37 cellular contexts compared by ENCODE assay signal in genomic region chr16:47084198-47084597, GRCh38. TPM values are rescaled to one million over a fixed set of nuclear protein-coding genes. Genes with fewer than 3 reads are reported as not detected.
DNase-seq lines count a peak whose midpoint lies in the region; ATAC-seq, FAIRE-seq and TF ChIP-seq lines count a peak whose summit lies in the region.
"Had no signal": no experiment of that assay in that cellular context is flagged by ENCODE, and none has a peak within 500 bp of the region (broad histone marks: within the 10 kb centered on the region; RNA-seq: fewer than 3 reads in every experiment).

No MANE protein-coding gene starts in this region.

- no peaks in the 10 kb centered on the region for H3K9me3 Mint-ChIP-seq in neural progenitor cell
- H3K9me3 Mint-ChIP-seq: CD4-positive, alpha-beta memory T cell; CD4-positive, alpha-beta T cell; CD4-positive, CD25-positive, alpha-beta regulatory T cell; CD8-positive, alpha-beta memory T cell; CD8-positive, alpha-beta T cell had no signal

- TF ChIP-seq POLR2A in GM12892 (IDR thresholded peaks at IDR 0.05; ENCODE audit: low read depth, low read length): no peak

- no peaks in the 10 kb centered on the region for H3K27me3 Mint-ChIP-seq in neural progenitor cell (ENCODE audit: insufficient read depth, low read depth)
- H3K27me3 Mint-ChIP-seq: B cell; CD4-positive, alpha-beta memory T cell; CD4-positive, alpha-beta T cell; CD4-positive, CD25-positive, alpha-beta regulatory T cell; CD8-positive, alpha-beta memory T cell had no signal

- no peaks in the 10 kb centered on the region for H3K79me2 ChIP-seq in neural progenitor cell (ENCODE audit: low read depth)

- no peak overlapping the region for H2AFZ ChIP-seq in neural progenitor cell (replicated peaks)

- H4K20me1 ChIP-seq in neural progenitor cell (ENCODE audit: low read depth): no peaks in the 10 kb centered on the region
- H4K20me1 ChIP-seq: BLaER1; BLaER1 treated with 17β-estradiol and CSF1 and Interleukin-3, amounts not matched to agents 10 nM and 100 nM had no signal

- H3K36me3 ChIP-seq in HEK293 (ENCODE audit: control insufficient read depth in 2 of 2, insufficient read depth in 1 of 2, low read length in 2 of 2): peaks cover 3 to 36% of the 10 kb centered on the region in 2 experiments; a peak in 1 of 3 replicates
- H3K36me3 ChIP-seq in neural progenitor cell: no peaks in the 10 kb centered on the region
- H3K36me3 ChIP-seq: BE2C had no signal

- no peak overlapping the region for H3K9ac ChIP-seq in neural progenitor cell
- H3K9ac ChIP-seq: BLaER1; BLaER1 treated with 17β-estradiol and CSF1 and Interleukin-3, amounts not matched to agents 10 nM and 100 nM had no signal

- H3K9me3 ChIP-seq in HEK293 (ENCODE audit: control insufficient read depth, insufficient read depth, low read depth, low read length): no peaks in the 10 kb centered on the region
- no peaks in the 10 kb centered on the region for H3K9me3 ChIP-seq in neural progenitor cell (ENCODE audit: low read depth)
- H3K9me3 ChIP-seq: A549; BE2C; BLaER1; BLaER1 treated with 17β-estradiol and CSF1 and Interleukin-3, amounts not matched to agents 10 nM and 100 nM; Caco-2 had no signal

- H3K4me1 ChIP-seq in HEK293 (ENCODE audit: control insufficient read depth, insufficient read depth, low read length) (no peaks in the 10 kb centered on the region), neural progenitor cell (peaks cover 7% of the 10 kb centered on the region)
- H3K4me1 ChIP-seq: A549; BE2C; BLaER1; BLaER1 treated with 17β-estradiol and CSF1 and Interleukin-3, amounts not matched to agents 10 nM and 100 nM; Caco-2 had no signal

- ATAC-seq in sciatic nerve: no peak
- ATAC-seq: A549; CD8-positive, alpha-beta T cell had no signal

- POLR2A ChIA-PET in HEK293 (lab: Yijun Ruan, JAX): no interaction called here

- no peak overlapping the region for H3K4me2 ChIP-seq in neural progenitor cell
- H3K4me2 ChIP-seq: A549; BLaER1; BLaER1 treated with 17β-estradiol and CSF1 and Interleukin-3, amounts not matched to agents 10 nM and 100 nM had no signal

- DNase-seq in GM12892 (ENCODE audit: insufficient read length) (no peak), neural progenitor cell (ENCODE audit: low spot score) (no peak), putamen (ENCODE audit: low spot score) (peak; percentile 9), sciatic nerve (ENCODE audit: low spot score) (no peak), A172 (ENCODE audit: low spot score) (no peak), GM10266 (ENCODE audit: extremely low spot score) (no peak), NCI-H146 treated with DMSO at 0.1 percent for 48 hours (lab: John Stamatoyannopoulos, UW; ENCODE audit: unreplicated experiment) (no peak)
- DNase-seq: 8988T; ACHN; AML-193; BE2C; C1 segment of cervical spinal cord; Caco-2; Calu3; CD4-positive, alpha-beta memory T cell; CD4-positive, alpha-beta T cell; CD4-positive, CD25-positive, alpha-beta regulatory T cell; CD8-positive, alpha-beta memory T cell; CD8-positive, alpha-beta T cell; COR-L47; DMS 273 treated with DMSO at 0.1 percent for 48 hours; DMS153; DMS53; DMS79; DMS79 treated with DMSO at 0.1 percent for 48 hours; DND-41; EL had no signal

- TF ChIP-seq CTCF in HEK293 (tag by site-specific recombination; IDR thresholded peaks at IDR 0.05) (no peak), neural progenitor cell (IDR thresholded peaks at IDR 0.05) (no peak), GM10266 (IDR thresholded peaks at IDR 0.05; ENCODE audit: control insufficient read depth, insufficient read depth, low read depth, missing control alignments) (no peak)

- CTCF ChIA-PET in HEK293 (lab: Yijun Ruan, JAX): no interaction called here

- no peak overlapping the region for H3K4me3 Mint-ChIP-seq in neural progenitor cell
- H3K4me3 Mint-ChIP-seq: B cell; CD14-positive monocyte; CD4-positive, alpha-beta memory T cell; CD4-positive, alpha-beta T cell; CD4-positive, CD25-positive, alpha-beta regulatory T cell; CD8-positive, alpha-beta memory T cell; CD8-positive, alpha-beta T cell had no signal

- peak; percentile 78 for FAIRE-seq in GM12892 (lab: Jason Lieb, UNC)
- FAIRE-seq: A204.1, A549, D721Med had no signal

- peaks cover 41% of the 10 kb centered on the region for H3K36me3 Mint-ChIP-seq in neural progenitor cell
- H3K36me3 Mint-ChIP-seq: CD4-positive, alpha-beta memory T cell; CD4-positive, CD25-positive, alpha-beta regulatory T cell; CD8-positive, alpha-beta T cell had no signal

- H3K4me1 Mint-ChIP-seq in neural progenitor cell: peaks cover 11% of the 10 kb centered on the region
- H3K4me1 Mint-ChIP-seq: B cell; CD4-positive, alpha-beta memory T cell; CD8-positive, alpha-beta memory T cell had no signal

- H3K4me3 ChIP-seq in HEK293 (ENCODE audit: low read depth, low read length): no peak overlapping the region
- no peak overlapping the region for H3K4me3 ChIP-seq in neural progenitor cell
- H3K4me3 ChIP-seq: A549; BLaER1; BLaER1 treated with 17β-estradiol and CSF1 and Interleukin-3, amounts not matched to agents 10 nM and 100 nM had no signal

- no peaks in the 10 kb centered on the region for H3F3A ChIP-seq in neural progenitor cell (ENCODE audit: low read depth)

- no peak overlapping the region for H3K27ac ChIP-seq in HEK293 (ENCODE audit: extremely low read depth, low read depth, low read length)
- no peak overlapping the region for H3K27ac ChIP-seq in neural progenitor cell
- H3K27ac ChIP-seq: 22Rv1; A549; BLaER1; BLaER1 treated with 17β-estradiol and CSF1 and Interleukin-3, amounts not matched to agents 10 nM and 100 nM; C4-2B had no signal

- H3K27ac Mint-ChIP-seq in neural progenitor cell: peak overlapping the region; percentile 19
- H3K27ac Mint-ChIP-seq: B cell; CD4-positive, alpha-beta memory T cell; CD4-positive, alpha-beta T cell; CD4-positive, CD25-positive, alpha-beta regulatory T cell; CD8-positive, alpha-beta memory T cell; CD8-positive, alpha-beta T cell had no signal

- intact Hi-C loops in sciatic nerve (cut with DNase I): no loop called here

- no peaks in the 10 kb centered on the region for H3K27me3 ChIP-seq in neural progenitor cell
- H3K27me3 ChIP-seq: BE2C; BLaER1; BLaER1 treated with 17β-estradiol and CSF1 and Interleukin-3, amounts not matched to agents 10 nM and 100 nM had no signal

TF ChIP-seq in HEK293, 187 proteins besides CTCF, POLR2A, EP300 and RAD21:
- TF ChIP-seq ZIC2 (tag by site-specific recombination; IDR thresholded peaks at IDR 0.05): peak; percentile 74
- no peak for TF ChIP-seq ZNF37A (tag by site-specific recombination; IDR thresholded peaks at IDR 0.05)
- TF ChIP-seq ZNF610 (tag by site-specific recombination; IDR thresholded peaks at IDR 0.05; ENCODE audit: borderline replicate concordance): peak; percentile 85; the same call in 1 of the 2 replicates
- no peak for TF ChIP-seq ZNF677 (tag by site-specific recombination; IDR thresholded peaks at IDR 0.05)

RNA-seq across cellular contexts. Expression of gene NETO2, which starts 59.5 kb away (rescaled TPM):
- polyA plus RNA-seq in GM12892 (2012; ENCODE audit: missing spikeins): 18.9 TPM
- total RNA-seq in neural progenitor cell (ENCODE audit: low replicate concordance) (32.0 and 37.4 TPM in 2 replicates), sciatic nerve (1.9 TPM)
- total RNA-seq in A172 (2014; rRNA removed; shearing (Covaris generic)): 19.9 and 34.5 TPM in 2 replicates
